In genomic region chr1:226663327-226663704, GRCh38 we compare ENCODE assay signal across 1 cellular context.
TF ChIP-seq lines count a peak whose summit lies in the region.

No MANE protein-coding gene starts in this region.

TF ChIP-seq in SK-N-SH treated with all-trans-retinoic acid at 6 μM for 48 hours, 23 proteins besides CTCF, POLR2A, EP300 and RAD21 (continued from another document):
- TF ChIP-seq, protein P1, sequence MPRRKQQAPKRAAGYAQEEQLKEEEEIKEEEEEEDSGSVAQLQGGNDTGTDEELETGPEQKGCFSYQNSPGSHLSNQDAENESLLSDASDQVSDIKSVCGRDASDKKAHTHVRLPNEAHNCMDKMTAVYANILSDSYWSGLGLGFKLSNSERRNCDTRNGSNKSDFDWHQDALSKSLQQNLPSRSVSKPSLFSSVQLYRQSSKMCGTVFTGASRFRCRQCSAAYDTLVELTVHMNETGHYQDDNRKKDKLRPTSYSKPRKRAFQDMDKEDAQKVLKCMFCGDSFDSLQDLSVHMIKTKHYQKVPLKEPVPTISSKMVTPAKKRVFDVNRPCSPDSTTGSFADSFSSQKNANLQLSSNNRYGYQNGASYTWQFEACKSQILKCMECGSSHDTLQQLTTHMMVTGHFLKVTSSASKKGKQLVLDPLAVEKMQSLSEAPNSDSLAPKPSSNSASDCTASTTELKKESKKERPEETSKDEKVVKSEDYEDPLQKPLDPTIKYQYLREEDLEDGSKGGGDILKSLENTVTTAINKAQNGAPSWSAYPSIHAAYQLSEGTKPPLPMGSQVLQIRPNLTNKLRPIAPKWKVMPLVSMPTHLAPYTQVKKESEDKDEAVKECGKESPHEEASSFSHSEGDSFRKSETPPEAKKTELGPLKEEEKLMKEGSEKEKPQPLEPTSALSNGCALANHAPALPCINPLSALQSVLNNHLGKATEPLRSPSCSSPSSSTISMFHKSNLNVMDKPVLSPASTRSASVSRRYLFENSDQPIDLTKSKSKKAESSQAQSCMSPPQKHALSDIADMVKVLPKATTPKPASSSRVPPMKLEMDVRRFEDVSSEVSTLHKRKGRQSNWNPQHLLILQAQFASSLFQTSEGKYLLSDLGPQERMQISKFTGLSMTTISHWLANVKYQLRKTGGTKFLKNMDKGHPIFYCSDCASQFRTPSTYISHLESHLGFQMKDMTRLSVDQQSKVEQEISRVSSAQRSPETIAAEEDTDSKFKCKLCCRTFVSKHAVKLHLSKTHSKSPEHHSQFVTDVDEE (CRISPR knock-in tag; IDR thresholded peaks at IDR 0.05) = no peak
- TF ChIP-seq GLIS3 (CRISPR knock-in tag; IDR thresholded peaks at IDR 0.05) = no peak
- no peak for TF ChIP-seq ZFP30 (CRISPR knock-in tag; IDR thresholded peaks at IDR 0.05)
- no peak for TF ChIP-seq RARB (CRISPR knock-in tag; IDR thresholded peaks at IDR 0.05)
- TF ChIP-seq TOX (CRISPR knock-in tag; IDR thresholded peaks at IDR 0.05; ENCODE audit: borderline replicate concordance) = no peak
- TF ChIP-seq ZC3H10 (CRISPR knock-in tag; IDR thresholded peaks at IDR 0.05) = no peak
